In the genomic region with DNA sequence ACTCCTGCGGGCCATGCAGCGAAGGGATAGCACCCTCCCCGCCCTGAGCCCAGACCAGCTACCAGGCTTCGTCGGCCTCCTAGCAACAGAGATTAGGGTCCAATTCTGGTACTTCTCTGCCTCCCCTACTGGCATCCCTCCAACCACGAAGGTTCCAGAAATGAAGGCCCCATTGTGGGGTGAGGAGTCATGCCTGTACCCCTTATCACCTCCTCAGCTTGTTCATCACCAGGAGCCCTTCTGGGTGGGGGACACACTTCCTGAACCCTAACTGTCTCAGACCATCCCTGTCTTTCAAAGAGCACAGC, we compare ENCODE assay signal across 14 cellular contexts. TPM values are rescaled to one million over a fixed set of nuclear protein-coding genes. Genes with fewer than 3 reads are reported as not detected.
A peak's percentile ranks its signal among the peaks of the same experiment; 100 is the strongest.
DNase-seq lines count a peak whose midpoint lies in the region; ATAC-seq and TF ChIP-seq lines count a peak whose summit lies in the region.
"Had no signal": no experiment of that assay in that cellular context is flagged by ENCODE, and none has a peak within 500 bp of the region (broad histone marks: within the 10 kb centered on the region; RNA-seq: fewer than 3 reads in every experiment).

No MANE protein-coding gene starts in this region.

- H3K36me3 Mint-ChIP-seq in activated CD4-positive, alpha-beta T cell treated with anti-CD3 and anti-CD28 coated beads, Interleukin-2, amount 10 ng/mL, durations not matched to agents 24 days and 14 days (ENCODE audit: low read depth) = peaks cover 3% of the 10 kb centered on the region
- H3K36me3 Mint-ChIP-seq: activated naive CD8-positive, alpha-beta T cell had no signal

- H3K9me3 ChIP-seq in RWPE2 (ENCODE audit: severe bottlenecking) = no peaks in the 10 kb centered on the region
- H3K9me3 ChIP-seq: left ventricle myocardium inferior, prostate gland had no signal

- peak overlapping the region; percentile 78 for H3K4me3 ChIP-seq in RWPE2 (ENCODE audit: severe bottlenecking)
- H3K4me3 ChIP-seq in epithelial cell of proximal tubule (ENCODE audit: low read depth, low read length) = peak overlapping the region; percentile 84
- H3K4me3 ChIP-seq in skeletal muscle cell (ENCODE audit: low read depth, low read length) = peak overlapping the region; percentile 75

- peaks cover 4% of the 10 kb centered on the region for H3K4me1 ChIP-seq in RWPE2 (ENCODE audit: insufficient read depth, poor library complexity, severe bottlenecking)
- H3K4me1 ChIP-seq: prostate gland had no signal

- peaks cover 20% of the 10 kb centered on the region for H3K4me1 Mint-ChIP-seq in activated CD4-positive, alpha-beta T cell treated with anti-CD3 and anti-CD28 coated beads, Interleukin-2, amount 10 ng/mL, durations not matched to agents 24 days and 14 days

- DNase-seq in activated CD4-positive, alpha-beta T cell treated with anti-CD3 and anti-CD28 coated beads, Interleukin-2, amount 10 ng/mL, durations not matched to agents 24 days and 14 days = no peak
- no peak for DNase-seq in activated CD4-positive, alpha-beta T cell treated with anti-CD3 and anti-CD28 coated beads, Interleukin-2, amount 50 U/mL, for 48 hours
- DNase-seq in RWPE2 (ENCODE audit: low spot score) (no peak), epithelial cell of proximal tubule (ENCODE audit: low read depth) (no peak), skeletal muscle cell (ENCODE audit: low read depth) (no peak), GM03348 (ENCODE audit: low spot score) (no peak), mucosa of gallbladder (ENCODE audit: low spot score) (no peak)
- DNase-seq: head of caudate nucleus, NCI-H1092 treated with DMSO at 0.1 percent for 48 hours, SHP77 had no signal

- no peaks in the 10 kb centered on the region for H3K9me3 Mint-ChIP-seq in activated CD4-positive, alpha-beta T cell treated with anti-CD3 and anti-CD28 coated beads, Interleukin-2, amount 10 ng/mL, durations not matched to agents 24 days and 14 days

- H3K27me3 Mint-ChIP-seq in activated CD4-positive, alpha-beta T cell treated with anti-CD3 and anti-CD28 coated beads, Interleukin-2, amount 10 ng/mL, durations not matched to agents 24 days and 14 days = peaks cover 18% of the 10 kb centered on the region
- H3K27me3 Mint-ChIP-seq: activated naive CD8-positive, alpha-beta T cell had no signal

- no peaks in the 10 kb centered on the region for H3K27me3 ChIP-seq in RWPE2 (ENCODE audit: insufficient read depth, poor library complexity, severe bottlenecking)

- intact Hi-C loops in activated CD4-positive, alpha-beta T cell treated with anti-CD3 and anti-CD28 coated beads, Interleukin-2, amount 10 ng/mL, durations not matched to agents 24 days and 14 days (cut with micrococcal nuclease) = no loop called here

- H3K36me3 ChIP-seq in RWPE2 (ENCODE audit: low read depth) = peaks cover 22% of the 10 kb centered on the region
- H3K36me3 ChIP-seq: left ventricle myocardium inferior, prostate gland had no signal

- no peak for ATAC-seq in RWPE2 (ENCODE audit: low read depth)
- no peak for ATAC-seq in HG03135 (IDR thresholded peaks at IDR 0.05; ENCODE audit: unreplicated experiment)

- H3K27ac ChIP-seq in RWPE2 (ENCODE audit: poor library complexity, severe bottlenecking) = peak overlapping the region; percentile 93
- H3K27ac ChIP-seq: left ventricle myocardium inferior, prostate gland had no signal

- H3K4me3 Mint-ChIP-seq in activated CD4-positive, alpha-beta T cell treated with anti-CD3 and anti-CD28 coated beads, Interleukin-2, amount 10 ng/mL, durations not matched to agents 24 days and 14 days = peak overlapping the region; percentile 92

- no peak overlapping the region for H3K27ac Mint-ChIP-seq in activated CD4-positive, alpha-beta T cell treated with anti-CD3 and anti-CD28 coated beads, Interleukin-2, amount 10 ng/mL, durations not matched to agents 24 days and 14 days
- H3K27ac Mint-ChIP-seq: activated naive CD8-positive, alpha-beta T cell had no signal

- TF ChIP-seq CTCF in RWPE2 (IDR thresholded peaks at IDR 0.05; ENCODE audit: poor library complexity, severe bottlenecking) (no peak), epithelial cell of proximal tubule (conservative IDR thresholded peaks at IDR 0.05; ENCODE audit: low read depth, low read length) (no peak)

RNA-seq across cellular contexts. Expression of gene PHLDA2, which starts 1.8 kb away (rescaled TPM):
- 25.5 and 26.7 TPM in 2 replicates for total RNA-seq in activated CD4-positive, alpha-beta T cell treated with anti-CD3 and anti-CD28 coated beads, Interleukin-2, amount 10 ng/mL, durations not matched to agents 24 days and 14 days
- total RNA-seq in epithelial cell of proximal tubule = 63.1 and 97.2 TPM in 2 replicates
- total RNA-seq in mucosa of gallbladder = 38.7 TPM
- total RNA-seq: left ventricle myocardium inferior had no signal

RNA-seq across cellular contexts. Expression of gene CDKN1C, which starts 41.9 kb away (rescaled TPM):
- 1.8 and 2.0 TPM in 2 replicates for total RNA-seq in activated CD4-positive, alpha-beta T cell treated with anti-CD3 and anti-CD28 coated beads, Interleukin-2, amount 10 ng/mL, durations not matched to agents 24 days and 14 days
- total RNA-seq in epithelial cell of proximal tubule = 12.7 and 27.7 TPM in 2 replicates
- total RNA-seq in mucosa of gallbladder = 59.4 TPM
